In the genomic region with DNA sequence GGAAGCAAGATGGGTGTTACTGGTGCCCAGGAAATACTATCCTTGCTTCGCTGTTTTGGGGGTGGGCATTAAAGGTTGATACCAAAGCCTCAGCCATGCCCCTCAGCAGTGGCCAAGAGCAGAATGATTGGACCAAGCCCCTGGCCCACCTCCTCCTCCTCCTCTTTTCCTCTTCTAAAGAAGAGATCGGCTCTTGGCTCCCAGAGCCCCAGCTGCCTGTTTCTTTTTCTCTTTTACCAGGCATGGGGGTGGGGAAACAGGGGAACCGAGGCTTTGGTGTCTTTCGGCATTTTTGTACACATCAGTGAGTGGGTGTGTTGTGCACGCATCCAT, we compare ENCODE assay signal across 8 cellular contexts. TPM values are rescaled to one million over a fixed set of nuclear protein-coding genes. Genes with fewer than 3 reads are reported as not detected.
DNase-seq lines count a peak whose midpoint lies in the region; ATAC-seq and TF ChIP-seq lines count a peak whose summit lies in the region.

No MANE protein-coding gene starts in this region.

- no peaks in the 10 kb centered on the region for H3K27me3 Mint-ChIP-seq in central memory CD8-positive, alpha-beta T cell
- no peaks in the 10 kb centered on the region for H3K27me3 Mint-ChIP-seq in naive thymus-derived CD8-positive, alpha-beta T cell

- peak overlapping the region; percentile 68 for H2AFZ ChIP-seq in KMS-11 (ENCODE audit: low read depth)

- peaks cover 4% of the 10 kb centered on the region for H3K36me3 Mint-ChIP-seq in central memory CD8-positive, alpha-beta T cell (ENCODE audit: insufficient read depth)
- no peaks in the 10 kb centered on the region for H3K36me3 Mint-ChIP-seq in naive thymus-derived CD8-positive, alpha-beta T cell

- peak overlapping the region; percentile 86 for H3K27ac Mint-ChIP-seq in central memory CD8-positive, alpha-beta T cell (ENCODE audit: low read depth)
- peak overlapping the region; percentile 93 to 97 (median 95) for H3K27ac Mint-ChIP-seq in naive thymus-derived CD8-positive, alpha-beta T cell

- no peaks in the 10 kb centered on the region for H3K9me3 Mint-ChIP-seq in central memory CD8-positive, alpha-beta T cell
- H3K9me3 Mint-ChIP-seq in naive thymus-derived CD8-positive, alpha-beta T cell, result no peaks in the 10 kb centered on the region

- H3K4me3 Mint-ChIP-seq in central memory CD8-positive, alpha-beta T cell, result peak overlapping the region; percentile 72
- H3K4me3 Mint-ChIP-seq in naive thymus-derived CD8-positive, alpha-beta T cell, result peak overlapping the region; percentile 78 to 94 (median 90)

- no peak for TF ChIP-seq CTCF in AG04449 (IDR thresholded peaks at IDR 0.05; ENCODE audit: insufficient read depth, low read length, missing control alignments)
- TF ChIP-seq CTCF in KMS-11 (conservative IDR thresholded peaks at IDR 0.05; ENCODE audit: low read depth, low read length), result no peak

- peaks cover 72% of the 10 kb centered on the region for H3K4me1 Mint-ChIP-seq in central memory CD8-positive, alpha-beta T cell
- H3K4me1 Mint-ChIP-seq in naive thymus-derived CD8-positive, alpha-beta T cell, result peaks cover 64 to 100% (median 93%) of the 10 kb centered on the region in 4 donors

- H4K20me1 ChIP-seq in KMS-11 (ENCODE audit: insufficient read depth), result no peaks in the 10 kb centered on the region

- H3K4me2 ChIP-seq in KMS-11, result peak overlapping the region; percentile 99

- no peaks in the 10 kb centered on the region for H3K36me3 ChIP-seq in KMS-11 (ENCODE audit: insufficient read depth)

- no peak for DNase-seq in AG04449 (ENCODE audit: low read depth, low spot score)
- DNase-seq in central memory CD8-positive, alpha-beta T cell (ENCODE audit: low spot score in 2 of 2), result no peak
- DNase-seq in naive thymus-derived CD8-positive, alpha-beta T cell, result peak in 1 of 10 donors; percentile 69
- DNase-seq in cortex of kidney (lab: John Stamatoyannopoulos, UW), result no peak
- no peak for DNase-seq in stimulated activated CD4-positive, alpha-beta T cell treated with anti-CD3 and anti-CD28 coated beads, Interleukin-15, amount 100 ng/mL, for 24 hours
- DNase-seq in D341Med (ENCODE audit: low spot score), result no peak

- no peaks in the 10 kb centered on the region for H3K27me3 ChIP-seq in KMS-11 (ENCODE audit: insufficient read depth, low read depth)

- peak overlapping the region; percentile 62 for H3K9ac ChIP-seq in KMS-11

- peaks cover 7% of the 10 kb centered on the region; the same call in 1 of the 2 replicates for H3K79me2 ChIP-seq in KMS-11 (ENCODE audit: insufficient read depth, low read depth)

- H3K4me3 ChIP-seq in AG04449 (ENCODE audit: low read depth, low read length) (peak overlapping the region; percentile 41), KMS-11 (IDR thresholded peaks at IDR 0.05; ENCODE audit: insufficient read depth, low read depth, low read length) (no peak overlapping the region)

- POLR2A ChIA-PET in AG04449 (lab: Yijun Ruan, JAX), result interaction anchor here (1.0 to 1.1 kb wide), 2 partner anchors 14 to 30 kb away, joined by 4 read pairs; partner anchors contain the start of gene MED24
- POLR2A ChIA-PET in naive thymus-derived CD8-positive, alpha-beta T cell (lab: Charles Lee), result interaction anchor here (0.6 to 17.1 kb wide), 7 partner anchors 10 to 150 kb away, joined by 3 to 260 read pairs (median 4); partner anchors contain the start of genes NR1D1 and WIPF2

- no peak for ATAC-seq in central memory CD8-positive, alpha-beta T cell (replicated peaks; ENCODE audit: extremely low read depth, poor library complexity, severe bottlenecking)
- ATAC-seq in naive thymus-derived CD8-positive, alpha-beta T cell, result no peak
- ATAC-seq in HG02885 (IDR thresholded peaks at IDR 0.05; ENCODE audit: poor library complexity, unreplicated experiment), result no peak

- CTCF ChIA-PET in AG04449 (lab: Yijun Ruan, JAX), result interaction anchor here (0.8 to 19.3 kb wide), 9 partner anchors 8 to 99 kb away, joined by 3 to 273 read pairs (median 4); partner anchors contain the start of gene NR1D1

- H3K4me1 ChIP-seq in KMS-11 (ENCODE audit: low read depth, poor library complexity, severe bottlenecking), result peaks cover 73% of the 10 kb centered on the region

- peak overlapping the region; percentile 79 for H3K27ac ChIP-seq in KMS-11

RNA-seq across cellular contexts. Expression of gene THRA, which starts 5.8 kb away (rescaled TPM):
- 10 to 100 TPM; 53.6 to 54.2 TPM for total RNA-seq in naive thymus-derived CD8-positive, alpha-beta T cell
- 10 to 100 TPM; 11.3 to 23.3 (median 22.2) TPM for polyA plus RNA-seq in naive thymus-derived CD8-positive, alpha-beta T cell

RNA-seq across cellular contexts. Expression of gene MED24, which starts 14.3 kb away (rescaled TPM):
- 100 to 1,000 TPM; 104 TPM for total RNA-seq in naive thymus-derived CD8-positive, alpha-beta T cell
- polyA plus RNA-seq in naive thymus-derived CD8-positive, alpha-beta T cell, result 10 to 100 TPM; 37.3 to 67.7 (median 42.1) TPM

RNA-seq across cellular contexts. Expression of gene NR1D1, which starts 31.8 kb away (rescaled TPM):
- total RNA-seq in naive thymus-derived CD8-positive, alpha-beta T cell, result 10 to 100 TPM; 18.2 to 19.2 TPM
- 1 to 10 TPM; 3.9 to 9.9 (median 6.4) TPM for polyA plus RNA-seq in naive thymus-derived CD8-positive, alpha-beta T cell

RNA-seq across cellular contexts. Expression of gene MSL1, which starts 53.2 kb away (rescaled TPM):
- 100 to 1,000 TPM; 132 to 135 TPM for total RNA-seq in naive thymus-derived CD8-positive, alpha-beta T cell
- 10 to 100 TPM in 1 of 3 donors, 1 to 10 TPM in 2; 6.8 to 12.8 (median 9.2) TPM for polyA plus RNA-seq in naive thymus-derived CD8-positive, alpha-beta T cell

RNA-seq across cellular contexts. Expression of gene CSF3, which starts 53.3 kb away (rescaled TPM):
- total RNA-seq in naive thymus-derived CD8-positive, alpha-beta T cell, result not detected
- not detected for polyA plus RNA-seq in naive thymus-derived CD8-positive, alpha-beta T cell
